In the genomic region with DNA sequence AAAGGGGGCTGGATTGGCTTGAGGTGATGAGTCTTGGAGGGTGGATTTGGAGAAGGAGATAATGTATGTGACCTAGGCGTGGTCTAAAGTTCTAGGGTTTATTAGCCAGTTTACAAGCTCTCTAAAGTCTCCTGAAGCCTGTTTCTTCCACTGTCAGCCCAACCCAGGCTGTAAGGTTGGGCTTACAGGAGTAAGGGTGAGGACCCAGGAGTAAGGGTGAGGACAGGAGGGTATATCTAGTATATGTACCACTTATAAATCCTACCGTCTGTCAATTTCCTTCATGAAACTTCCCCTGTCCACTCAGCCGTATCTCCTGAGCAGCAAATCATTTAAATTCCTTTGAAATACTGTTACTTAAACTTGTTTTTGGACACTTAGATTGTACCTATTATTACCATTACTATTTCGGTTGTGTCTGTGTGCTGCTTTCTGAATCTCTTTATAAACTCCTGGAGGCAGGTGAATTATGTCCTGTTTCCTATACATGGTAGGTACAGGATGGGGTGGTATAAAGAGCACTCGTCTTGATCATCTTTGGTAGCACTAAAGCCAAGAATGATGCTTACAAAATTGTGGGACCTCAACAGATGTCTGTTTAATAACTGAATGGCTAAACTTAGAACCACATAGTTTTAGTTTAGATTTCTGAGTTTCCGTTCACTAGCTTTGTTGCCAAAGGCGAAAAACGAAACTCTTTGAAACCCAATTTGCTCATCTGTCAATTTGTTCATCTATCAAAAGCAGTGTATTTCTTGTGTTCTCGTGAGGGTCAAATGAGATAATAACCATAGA, we compare ENCODE assay signal across 16 cellular contexts.
DNase-seq lines count a peak whose midpoint lies in the region; ATAC-seq and TF ChIP-seq lines count a peak whose summit lies in the region.
"Had no signal": no experiment of that assay in that cellular context is flagged by ENCODE, and none has a peak within 500 bp of the region (broad histone marks: within the 10 kb centered on the region; RNA-seq: fewer than 3 reads in every experiment).

No MANE protein-coding gene starts in this region.

- 67 to 77% methylated on average over 9 of the region's 9 CpGs for WGBS in body of pancreas, 2 donors

- intact Hi-C loops in body of pancreas (cut with DNase I) = no loop called here

- H3K27ac ChIP-seq in foreskin keratinocyte = no peak overlapping the region
- H3K27ac ChIP-seq in body of pancreas = no peak overlapping the region
- H3K27ac ChIP-seq: esophagus muscularis mucosa, tibial nerve had no signal

- H3K36me3 Mint-ChIP-seq in activated naive CD8-positive, alpha-beta T cell treated with anti-CD3 and anti-CD28 coated beads, Interleukin-2, amount 50 U/mL, for 24 hours (ENCODE audit: low read depth) = no peaks in the 10 kb centered on the region
- H3K36me3 Mint-ChIP-seq: activated CD8-positive, alpha-beta memory T cell treated with anti-CD3 and anti-CD28 coated beads, Interleukin-2, amount 10 ng/mL, durations not matched to agents 7 days and 5 days; activated naive CD4-positive, alpha-beta T cell treated with anti-CD3 and anti-CD28 coated beads, Interleukin-2, amount 50 U/mL, for 24 hours had no signal

- H3K4me1 Mint-ChIP-seq in activated naive CD8-positive, alpha-beta T cell treated with anti-CD3 and anti-CD28 coated beads, Interleukin-2, amount 50 U/mL, for 24 hours = no peaks in the 10 kb centered on the region
- H3K4me1 Mint-ChIP-seq: activated CD8-positive, alpha-beta memory T cell treated with anti-CD3 and anti-CD28 coated beads, Interleukin-2, amount 10 ng/mL, durations not matched to agents 7 days and 5 days; activated naive CD4-positive, alpha-beta T cell treated with anti-CD3 and anti-CD28 coated beads, Interleukin-2, amount 50 U/mL, for 24 hours had no signal

- no peaks in the 10 kb centered on the region for H3K4me1 ChIP-seq in foreskin keratinocyte
- H3K4me1 ChIP-seq in body of pancreas = no peaks in the 10 kb centered on the region
- H3K4me1 ChIP-seq: esophagus muscularis mucosa, spleen, tibial nerve had no signal

- peaks cover 0 to 16% (median 0%) of the 10 kb centered on the region in 3 donors for H3K9me3 ChIP-seq in body of pancreas

- no peak for DNase-seq in foreskin keratinocyte
- no peak for DNase-seq in activated naive CD8-positive, alpha-beta T cell treated with anti-CD3 and anti-CD28 coated beads, Interleukin-2, amount 50 U/mL, for 24 hours
- DNase-seq in dermis blood vessel endothelial cell = no peak
- DNase-seq in body of pancreas = no peak
- DNase-seq: activated CD8-positive, alpha-beta memory T cell treated with anti-CD3 and anti-CD28 coated beads, Interleukin-2, amount 10 ng/mL, durations not matched to agents 7 days and 5 days; NCI-H187; occipital lobe; spleen had no signal

- TF ChIP-seq CTCF in foreskin keratinocyte (conservative IDR thresholded peaks at IDR 0.05) (no peak), body of pancreas (IDR thresholded peaks at IDR 0.05) (no peak)

- no peak for TF ChIP-seq POLR2A in body of pancreas (IDR thresholded peaks at IDR 0.05)

- H3K27me3 Mint-ChIP-seq in activated naive CD8-positive, alpha-beta T cell treated with anti-CD3 and anti-CD28 coated beads, Interleukin-2, amount 50 U/mL, for 24 hours = peaks cover 14% of the 10 kb centered on the region

- H3K27me3 ChIP-seq in foreskin keratinocyte (no peaks in the 10 kb centered on the region), body of pancreas (no peaks in the 10 kb centered on the region)
- H3K27me3 ChIP-seq: tibial nerve had no signal

- H3K27ac Mint-ChIP-seq in activated naive CD8-positive, alpha-beta T cell treated with anti-CD3 and anti-CD28 coated beads, Interleukin-2, amount 50 U/mL, for 24 hours = no peak overlapping the region
- H3K27ac Mint-ChIP-seq: activated CD8-positive, alpha-beta memory T cell treated with anti-CD3 and anti-CD28 coated beads, Interleukin-2, amount 10 ng/mL, durations not matched to agents 7 days and 5 days; activated naive CD4-positive, alpha-beta T cell treated with anti-CD3 and anti-CD28 coated beads, Interleukin-2, amount 50 U/mL, for 24 hours had no signal

- peaks cover 7% of the 10 kb centered on the region for H3K9me3 Mint-ChIP-seq in activated naive CD8-positive, alpha-beta T cell treated with anti-CD3 and anti-CD28 coated beads, Interleukin-2, amount 50 U/mL, for 24 hours
- H3K9me3 Mint-ChIP-seq: activated naive CD4-positive, alpha-beta T cell treated with anti-CD3 and anti-CD28 coated beads, Interleukin-2, amount 50 U/mL, for 24 hours had no signal

- no peaks in the 10 kb centered on the region for H3K36me3 ChIP-seq in body of pancreas (replicated peaks in 1 of 2; ENCODE audit: insufficient read depth in 1 of 2, low read depth in 2 of 2)
- H3K36me3 ChIP-seq: esophagus muscularis mucosa, spleen, tibial nerve had no signal

- no peak overlapping the region for H3K4me3 ChIP-seq in body of pancreas
- H3K4me3 ChIP-seq: esophagus muscularis mucosa, spleen, tibial nerve had no signal

- ATAC-seq in GM19035 (IDR thresholded peaks at IDR 0.05; ENCODE audit: unreplicated experiment) (peak; percentile 64), GM21723 (IDR thresholded peaks at IDR 0.05; ENCODE audit: unreplicated experiment) (peak; percentile 66), HG03108 (IDR thresholded peaks at IDR 0.05; ENCODE audit: unreplicated experiment) (peak; percentile 78), foreskin keratinocyte (no peak), body of pancreas (no peak)
- ATAC-seq in activated naive CD8-positive, alpha-beta T cell treated with anti-CD3 and anti-CD28 coated beads, Interleukin-2, amount 50 U/mL, for 24 hours = no peak
- ATAC-seq: activated CD8-positive, alpha-beta memory T cell treated with anti-CD3 and anti-CD28 coated beads, Interleukin-2, amount 10 ng/mL, durations not matched to agents 7 days and 5 days; HCT116; HepG2 had no signal

- no peak overlapping the region for H3K4me3 Mint-ChIP-seq in activated naive CD8-positive, alpha-beta T cell treated with anti-CD3 and anti-CD28 coated beads, Interleukin-2, amount 50 U/mL, for 24 hours
- H3K4me3 Mint-ChIP-seq: activated CD8-positive, alpha-beta memory T cell treated with anti-CD3 and anti-CD28 coated beads, Interleukin-2, amount 10 ng/mL, durations not matched to agents 7 days and 5 days; activated naive CD4-positive, alpha-beta T cell treated with anti-CD3 and anti-CD28 coated beads, Interleukin-2, amount 50 U/mL, for 24 hours had no signal

Comparison
In these comparisons a context has a peak if more than half of its experiments do, and no peak if none do; other contexts are left out.
1. ATAC-seq: peak in GM19035 (single experiment), GM21723 (single experiment) and HG03108 (single experiment); none in foreskin keratinocyte (single experiment), activated naive CD8-positive, alpha-beta T cell treated with anti-CD3 and anti-CD28 coated beads, Interleukin-2, amount 50 U/mL, for 24 hours (single experiment) and body of pancreas (single experiment).